1 cellular context compared by ENCODE assay signal in the genomic region with DNA sequence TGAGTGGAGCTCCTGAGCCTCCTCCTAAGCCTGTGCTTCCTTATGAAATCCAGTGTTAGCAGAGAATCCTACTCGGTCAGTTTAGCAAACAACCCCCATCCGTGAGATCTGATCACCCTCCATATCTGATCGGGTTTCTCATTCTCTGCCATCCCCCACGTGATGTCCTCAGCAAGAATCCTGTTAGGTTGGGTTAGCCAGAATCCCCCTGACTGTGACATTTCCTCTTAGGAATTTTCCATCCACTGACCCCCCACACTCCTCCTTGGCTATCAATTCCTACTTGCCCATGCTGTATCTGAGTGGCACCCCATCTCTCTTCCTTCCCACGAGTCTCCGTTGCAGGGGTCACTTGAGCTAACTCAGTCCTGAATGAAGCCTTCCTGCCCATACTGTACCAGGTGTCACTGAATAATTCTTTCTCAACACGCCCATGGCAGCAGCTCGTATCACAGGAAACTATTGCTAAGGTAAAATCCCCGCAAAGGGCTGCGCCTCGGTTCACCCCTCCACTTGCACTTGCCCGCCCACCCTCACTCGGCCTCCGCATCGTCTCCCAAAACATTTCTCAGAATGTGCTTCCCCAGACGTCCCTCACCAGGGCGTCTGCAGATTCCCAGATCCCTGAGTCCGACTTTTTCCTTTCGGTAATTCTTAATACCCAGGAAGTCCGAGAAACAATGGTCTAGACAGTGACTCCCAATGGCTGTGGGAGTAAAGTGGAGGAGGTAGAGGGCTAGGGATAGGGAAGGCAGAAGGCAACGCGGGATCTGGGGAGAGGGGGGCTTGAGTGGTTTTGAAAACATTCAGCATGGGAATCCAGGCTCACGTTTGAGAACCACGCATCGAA.
TF ChIP-seq lines count a peak whose summit lies in the region.

No MANE protein-coding gene starts in this region.

TF ChIP-seq in A549, 52 proteins besides CTCF, POLR2A, EP300 and RAD21 (continued from another document):
- TF ChIP-seq TP53 (CRISPR knock-in tag; IDR thresholded peaks at IDR 0.05) (0 out of 2 replicates have a peak, but pooled peaks have one; percentile 32), HEYL (CRISPR knock-in tag; IDR thresholded peaks at IDR 0.05) (0 out of 2 replicates have a peak, but pooled peaks have one; percentile 1), POLR2AphosphoS2 (conservative IDR thresholded peaks at IDR 0.05; ENCODE audit: low read length) (no peak), PHF8 (IDR thresholded peaks at IDR 0.05; ENCODE audit: borderline replicate concordance, low read depth) (no peak), ZFP36 (IDR thresholded peaks at IDR 0.05; ENCODE audit: borderline replicate concordance, partially characterized antibody) (no peak), EHF (CRISPR knock-in tag; IDR thresholded peaks at IDR 0.05) (peak; percentile 45; the same call in 1 of the 2 replicates), ZNF302 (CRISPR knock-in tag; IDR thresholded peaks at IDR 0.05) (no peak), HOXB5 (CRISPR knock-in tag; IDR thresholded peaks at IDR 0.05) (0 out of 2 replicates have a peak, but pooled peaks have one; percentile 10), RFX5 (IDR thresholded peaks at IDR 0.05) (no peak), MAFK (IDR thresholded peaks at IDR 0.05; ENCODE audit: partially characterized antibody) (no peak), BHLHE40 (IDR thresholded peaks at IDR 0.05; ENCODE audit: low read depth, low read length) (no peak), CEBPB (IDR thresholded peaks at IDR 0.05) (no peak), ZC3H11A (IDR thresholded peaks at IDR 0.05) (no peak), FOSL2 (IDR thresholded peaks at IDR 0.05) (no peak), FOSL2 (CRISPR knock-in tag; IDR thresholded peaks at IDR 0.05) (no peak), FOSB (CRISPR knock-in tag; IDR thresholded peaks at IDR 0.05) (no peak), MYC (IDR thresholded peaks at IDR 0.05; ENCODE audit: borderline replicate concordance, low read length) (no peak)
- TF ChIP-seq, protein P1, sequence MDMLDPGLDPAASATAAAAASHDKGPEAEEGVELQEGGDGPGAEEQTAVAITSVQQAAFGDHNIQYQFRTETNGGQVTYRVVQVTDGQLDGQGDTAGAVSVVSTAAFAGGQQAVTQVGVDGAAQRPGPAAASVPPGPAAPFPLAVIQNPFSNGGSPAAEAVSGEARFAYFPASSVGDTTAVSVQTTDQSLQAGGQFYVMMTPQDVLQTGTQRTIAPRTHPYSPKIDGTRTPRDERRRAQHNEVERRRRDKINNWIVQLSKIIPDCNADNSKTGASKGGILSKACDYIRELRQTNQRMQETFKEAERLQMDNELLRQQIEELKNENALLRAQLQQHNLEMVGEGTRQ (IDR thresholded peaks at IDR 0.05) = peak; percentile 47
- TF ChIP-seq, protein P2, sequence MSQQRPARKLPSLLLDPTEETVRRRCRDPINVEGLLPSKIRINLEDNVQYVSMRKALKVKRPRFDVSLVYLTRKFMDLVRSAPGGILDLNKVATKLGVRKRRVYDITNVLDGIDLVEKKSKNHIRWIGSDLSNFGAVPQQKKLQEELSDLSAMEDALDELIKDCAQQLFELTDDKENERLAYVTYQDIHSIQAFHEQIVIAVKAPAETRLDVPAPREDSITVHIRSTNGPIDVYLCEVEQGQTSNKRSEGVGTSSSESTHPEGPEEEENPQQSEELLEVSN (IDR thresholded peaks at IDR 0.05; ENCODE audit: borderline replicate concordance, low read depth) = no peak
- TF ChIP-seq, protein P3, sequence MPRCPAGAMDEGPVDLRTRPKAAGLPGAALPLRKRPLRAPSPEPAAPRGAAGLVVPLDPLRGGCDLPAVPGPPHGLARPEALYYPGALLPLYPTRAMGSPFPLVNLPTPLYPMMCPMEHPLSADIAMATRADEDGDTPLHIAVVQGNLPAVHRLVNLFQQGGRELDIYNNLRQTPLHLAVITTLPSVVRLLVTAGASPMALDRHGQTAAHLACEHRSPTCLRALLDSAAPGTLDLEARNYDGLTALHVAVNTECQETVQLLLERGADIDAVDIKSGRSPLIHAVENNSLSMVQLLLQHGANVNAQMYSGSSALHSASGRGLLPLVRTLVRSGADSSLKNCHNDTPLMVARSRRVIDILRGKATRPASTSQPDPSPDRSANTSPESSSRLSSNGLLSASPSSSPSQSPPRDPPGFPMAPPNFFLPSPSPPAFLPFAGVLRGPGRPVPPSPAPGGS (IDR thresholded peaks at IDR 0.05) = no peak
- TF ChIP-seq, protein P4, sequence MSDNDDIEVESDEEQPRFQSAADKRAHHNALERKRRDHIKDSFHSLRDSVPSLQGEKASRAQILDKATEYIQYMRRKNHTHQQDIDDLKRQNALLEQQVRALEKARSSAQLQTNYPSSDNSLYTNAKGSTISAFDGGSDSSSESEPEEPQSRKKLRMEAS (IDR thresholded peaks at IDR 0.05) = no peak
TF ChIP-seq in A549: peak in this region for 5.
